ENCODE assay signal across 20 cellular contexts in the genomic region with DNA sequence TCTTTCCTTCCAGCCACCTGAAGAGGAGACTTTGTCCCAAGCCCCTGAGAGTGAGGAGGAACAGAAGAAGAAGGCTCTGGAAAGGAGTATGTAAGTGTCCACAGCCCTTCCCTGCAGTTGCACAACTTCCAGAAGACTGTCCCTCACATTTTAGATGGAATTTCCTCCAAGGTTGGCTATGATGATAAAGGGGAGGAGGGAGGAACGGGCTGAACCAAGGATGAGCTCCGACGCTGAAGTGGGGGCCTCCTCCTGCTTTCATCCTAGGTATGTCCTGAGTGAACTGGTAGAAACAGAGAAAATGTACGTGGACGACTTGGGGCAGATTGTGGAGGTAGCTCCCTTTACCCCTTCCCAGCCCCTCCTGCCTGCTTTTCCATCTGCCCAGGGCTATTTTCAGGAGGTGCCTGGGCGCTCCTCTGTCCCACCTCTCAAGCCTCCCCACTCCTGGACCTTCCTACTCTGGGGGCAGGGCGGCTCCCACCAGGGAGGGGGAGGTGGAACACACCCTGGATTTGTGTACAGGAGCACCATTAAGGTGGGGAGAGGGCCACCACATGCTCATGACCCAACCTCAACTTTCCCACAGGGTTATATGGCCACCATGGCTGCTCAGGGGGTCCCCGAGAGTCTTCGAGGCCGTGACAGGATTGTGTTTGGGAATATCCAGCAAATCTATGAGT.
DNase-seq lines count a peak whose midpoint lies in the region; ATAC-seq and TF ChIP-seq lines count a peak whose summit lies in the region.
"Had no signal": no experiment of that assay in that cellular context is flagged by ENCODE, and none has a peak within 500 bp of the region (broad histone marks: within the 10 kb centered on the region; RNA-seq: fewer than 3 reads in every experiment).

No MANE protein-coding gene starts in this region.

- POLR2A ChIA-PET in HEK293 (lab: Yijun Ruan, JAX) = interaction anchor here (0.8 kb wide), 1 partner anchor 22 kb away, joined by 3 read pairs; no protein-coding TSS in a partner anchor

- peaks cover 31% of the 10 kb centered on the region for H3K4me1 ChIP-seq in DOHH2 (ENCODE audit: control insufficient read depth, low read length)
- H3K4me1 ChIP-seq in HEK293 (ENCODE audit: control insufficient read depth, insufficient read depth, low read length) = peaks cover 2% of the 10 kb centered on the region
- peaks cover 47% of the 10 kb centered on the region for H3K4me1 ChIP-seq in muscle layer of colon (ENCODE audit: insufficient read depth, low read length)

- CTCF ChIA-PET in HEK293 (lab: Yijun Ruan, JAX) = interaction anchor here (1.0 to 5.7 kb wide), 4 partner anchors 9 to 30 kb away, joined by 3 to 54 read pairs (median 6); a partner anchor contains a TSS

- no peaks in the 10 kb centered on the region for H3K9me2 ChIP-seq in DOHH2 (replicated peaks; ENCODE audit: control insufficient read depth, low read length)
- H3K9me2 ChIP-seq: SK-N-SH had no signal

- peaks cover 74% of the 10 kb centered on the region for H3K27me3 ChIP-seq in DOHH2 (ENCODE audit: control insufficient read depth, low read length)
- H3K27me3 ChIP-seq in muscle layer of colon (ENCODE audit: control insufficient read depth in 1 of 2, insufficient read depth in 2 of 2, low read length in 2 of 2) = no peaks in the 10 kb centered on the region

- no peaks in the 10 kb centered on the region for H3F3A ChIP-seq in DOHH2 (ENCODE audit: control insufficient read depth, insufficient read depth)

- no peak for TF ChIP-seq CTCF in DOHH2 (IDR thresholded peaks at IDR 0.05; ENCODE audit: low read depth, low read length, poor library complexity, severe bottlenecking)
- no peak for TF ChIP-seq CTCF in HEK293 (tag by site-specific recombination; IDR thresholded peaks at IDR 0.05)

- H3K36me3 ChIP-seq in DOHH2 (ENCODE audit: control insufficient read depth, low read length) (no peaks in the 10 kb centered on the region), HEK293 (ENCODE audit: control insufficient read depth in 2 of 2, insufficient read depth in 1 of 2, low read length in 2 of 2) (peaks cover 0 to 58% of the 10 kb centered on the region in 2 experiments; a peak in 1 of 3 replicates), SK-N-MC (ENCODE audit: insufficient read depth, low read length) (peaks cover 13% of the 10 kb centered on the region; the same call in 1 of the 2 replicates), muscle layer of colon (ENCODE audit: insufficient read depth, low read length) (peaks cover 51% of the 10 kb centered on the region)
- H3K36me3 ChIP-seq: left lung, upper lobe of left lung had no signal

- no peak overlapping the region for H3K9ac ChIP-seq in SK-N-MC (ENCODE audit: insufficient read length)
- H3K9ac ChIP-seq in muscle layer of colon (ENCODE audit: low read length) = no peak overlapping the region
- H3K9ac ChIP-seq: SK-N-SH had no signal

- H3K9me3 ChIP-seq in DOHH2 (ENCODE audit: control insufficient read depth, insufficient read depth, low read length) (no peaks in the 10 kb centered on the region), HEK293 (ENCODE audit: control insufficient read depth, insufficient read depth, low read depth, low read length) (no peaks in the 10 kb centered on the region), SK-N-MC (ENCODE audit: low read depth, low read length) (no peaks in the 10 kb centered on the region), muscle layer of colon (ENCODE audit: low read length) (no peaks in the 10 kb centered on the region)
- H3K9me3 ChIP-seq: left lung, SK-N-SH, upper lobe of left lung had no signal

- H3K4me3 ChIP-seq in DOHH2 (ENCODE audit: low read length) (peak overlapping the region; percentile 42), HEK293 (ENCODE audit: low read depth, low read length) (no peak overlapping the region), SK-N-MC (peak overlapping the region; percentile 65), muscle layer of colon (ENCODE audit: low read depth in 1 of 2, low read length in 2 of 2) (peak overlapping the region in 1 of 2 donors; percentile 29)
- H3K4me3 ChIP-seq: left lung, smooth muscle cell, upper lobe of left lung had no signal

- no peaks in the 10 kb centered on the region for H3K79me2 ChIP-seq in DOHH2 (ENCODE audit: control insufficient read depth, low read length)

- H3K27ac ChIP-seq in DOHH2 (ENCODE audit: low read depth, low read length) (no peak overlapping the region), HEK293 (ENCODE audit: extremely low read depth, low read depth, low read length) (no peak overlapping the region), SK-N-MC (peak overlapping the region; percentile 49; the same call in 1 of the 2 replicates), muscle layer of colon (ENCODE audit: low read depth, low read length) (peak overlapping the region; percentile 38)
- H3K27ac ChIP-seq: left lung, RWPE1, upper lobe of left lung had no signal

- H4K20me1 ChIP-seq in DOHH2 (ENCODE audit: control insufficient read depth, insufficient read depth, low read depth, low read length) = no peaks in the 10 kb centered on the region

- peak overlapping the region; percentile 59 for H3K4me2 ChIP-seq in DOHH2 (ENCODE audit: low read length)
- H3K4me2 ChIP-seq: smooth muscle cell had no signal

- no peak for ATAC-seq in HG03520 (IDR thresholded peaks at IDR 0.05; ENCODE audit: unreplicated experiment)
- ATAC-seq: activated CD4-positive, alpha-beta T cell treated with anti-CD3 and anti-CD28 coated beads for 36 hours; left lung; naive thymus-derived CD8-positive, alpha-beta T cell had no signal

- DNase-seq in SK-N-MC (ENCODE audit: low read depth, low spot score) (no peak), NCI-H1417 treated with DMSO at 0.1 percent for 48 hours (lab: John Stamatoyannopoulos, UW) (no peak), NCI-H446 (lab: John Stamatoyannopoulos, UW) (no peak)
- DNase-seq in stimulated activated CD4-positive, alpha-beta T cell treated with anti-CD3 and anti-CD28 coated beads, Interleukin-4, amount 100 ng/mL, for 4 hours = no peak
- DNase-seq: activated naive CD4-positive, alpha-beta T cell; left lung; naive thymus-derived CD8-positive, alpha-beta T cell; NCI-H1105 treated with DMSO at 0.1 percent for 48 hours; NCI-H2029 treated with DMSO at 0.1 percent for 48 hours; NCI-H774; T-helper 17 cell had no signal

TF ChIP-seq in HEK293, 187 proteins besides CTCF, POLR2A, EP300 and RAD21:
- no peak for TF ChIP-seq ZNF350 (tag by site-specific recombination; IDR thresholded peaks at IDR 0.05)
- no peak for TF ChIP-seq ZSCAN30 (tag by site-specific recombination; IDR thresholded peaks at IDR 0.05)
- TF ChIP-seq ZNF549 (tag by site-specific recombination; IDR thresholded peaks at IDR 0.05) = no peak
- TF ChIP-seq ZNF660 (tag by site-specific recombination; IDR thresholded peaks at IDR 0.05) = no peak
- TF ChIP-seq SCRT1 (tag by site-specific recombination; IDR thresholded peaks at IDR 0.05; ENCODE audit: borderline replicate concordance) = no peak
- TF ChIP-seq ZFHX2 (tag by site-specific recombination; conservative IDR thresholded peaks at IDR 0.05) = 0 out of 2 replicates have a peak, but pooled peaks have one; percentile 10

Comparison
In these comparisons a context has a peak if more than half of its experiments do, and no peak if none do; other contexts are left out.
1. H3K27ac ChIP-seq: peak in SK-N-MC (single experiment) and muscle layer of colon (single experiment); none in DOHH2 (single experiment) and HEK293 (single experiment).